Comparison of ENCODE assay signal across 26 cellular contexts in genomic region chr12:42346603-42347002, GRCh38.
"Had no signal": no experiment of that assay in that cellular context is flagged by ENCODE, and none has a peak within 500 bp of the region (broad histone marks: within the 10 kb centered on the region; RNA-seq: fewer than 3 reads in every experiment).

No MANE protein-coding gene starts in this region.

- H3K36me3 ChIP-seq: esophagus muscularis mucosa, ovary, sigmoid colon, vagina had no signal

- H3K27me3 ChIP-seq: esophagus muscularis mucosa, foreskin keratinocyte, gastroesophageal sphincter, heart left ventricle, hepatocyte, sigmoid colon, suprapubic skin, vagina had no signal

- H3K9me3 Mint-ChIP-seq: memory B cell; natural killer cell; stimulated activated memory B cell treated with anti-CD40 and anti-IgM and Interleukin-4, amounts not matched to agents 10 μg/mL and 1 μg/mL and 100 μg/mL, for 72 hours; stimulated activated naive CD8-positive, alpha-beta T cell treated with anti-CD3 and anti-CD28 coated beads, Interleukin-15, Interleukin-2, amounts not matched to agents 100 ng/mL and 50 ng/mL, for 24 hours had no signal

- H3K27ac ChIP-seq: esophagus muscularis mucosa, foreskin keratinocyte, gastroesophageal sphincter, heart left ventricle, hepatocyte, ovary, psoas muscle, sigmoid colon, suprapubic skin, vagina had no signal

- H3K9me3 ChIP-seq: esophagus muscularis mucosa, gastroesophageal sphincter, heart left ventricle, ovary, psoas muscle, sigmoid colon, suprapubic skin, vagina had no signal

- FAIRE-seq: endothelial cell of umbilical vein, kidney had no signal

- H3K36me3 Mint-ChIP-seq: natural killer cell had no signal

- H3K4me3 Mint-ChIP-seq: memory B cell; natural killer cell; stimulated activated memory B cell treated with anti-CD40 and anti-IgM and Interleukin-4, amounts not matched to agents 10 μg/mL and 1 μg/mL and 100 μg/mL, for 72 hours; stimulated activated naive CD8-positive, alpha-beta T cell treated with anti-CD3 and anti-CD28 coated beads, Interleukin-15, Interleukin-2, amounts not matched to agents 100 ng/mL and 50 ng/mL, for 24 hours had no signal

- ATAC-seq: foreskin keratinocyte; gastroesophageal sphincter; heart left ventricle; left lobe of liver; natural killer cell; right cardiac atrium; stimulated activated memory B cell treated with anti-CD40 and anti-IgM and Interleukin-4, amounts not matched to agents 10 μg/mL and 1 μg/mL and 100 μg/mL, for 72 hours had no signal

- H3K4me2 ChIP-seq: hepatocyte had no signal

- DNase-seq: dermis blood vessel endothelial cell; effector memory CD4-positive, alpha-beta T cell; foreskin keratinocyte; heart left ventricle; kidney; natural killer cell; occipital lobe; ovary; posterior cingulate gyrus; psoas muscle; right cardiac atrium; sigmoid colon; stimulated activated CD4-positive, alpha-beta T cell treated with anti-CD3 and anti-CD28 coated beads, Interleukin-2, amount 100 ng/mL, for 24 hours; stimulated activated CD4-positive, alpha-beta T cell treated with anti-CD3 and anti-CD28 coated beads, Interleukin-4, amount 100 ng/mL, for 24 hours; trophoblast cell had no signal

- H3K27ac Mint-ChIP-seq: memory B cell; natural killer cell; stimulated activated memory B cell treated with anti-CD40 and anti-IgM and Interleukin-4, amounts not matched to agents 10 μg/mL and 1 μg/mL and 100 μg/mL, for 72 hours; stimulated activated naive CD8-positive, alpha-beta T cell treated with anti-CD3 and anti-CD28 coated beads, Interleukin-15, Interleukin-2, amounts not matched to agents 100 ng/mL and 50 ng/mL, for 24 hours had no signal

- H3K4me3 ChIP-seq: esophagus muscularis mucosa, gastroesophageal sphincter, heart left ventricle, hepatocyte, lung, ovary, psoas muscle, sigmoid colon, suprapubic skin, vagina had no signal

- H2AFZ ChIP-seq: hepatocyte had no signal

- H3K27me3 Mint-ChIP-seq: memory B cell; stimulated activated memory B cell treated with anti-CD40 and anti-IgM and Interleukin-4, amounts not matched to agents 10 μg/mL and 1 μg/mL and 100 μg/mL, for 72 hours; stimulated activated naive CD8-positive, alpha-beta T cell treated with anti-CD3 and anti-CD28 coated beads, Interleukin-15, Interleukin-2, amounts not matched to agents 100 ng/mL and 50 ng/mL, for 24 hours had no signal

- H3K4me1 ChIP-seq: esophagus muscularis mucosa, gastroesophageal sphincter, sigmoid colon, suprapubic skin had no signal
